Comparison of ENCODE assay signal across 30 cellular contexts in the genomic region with DNA sequence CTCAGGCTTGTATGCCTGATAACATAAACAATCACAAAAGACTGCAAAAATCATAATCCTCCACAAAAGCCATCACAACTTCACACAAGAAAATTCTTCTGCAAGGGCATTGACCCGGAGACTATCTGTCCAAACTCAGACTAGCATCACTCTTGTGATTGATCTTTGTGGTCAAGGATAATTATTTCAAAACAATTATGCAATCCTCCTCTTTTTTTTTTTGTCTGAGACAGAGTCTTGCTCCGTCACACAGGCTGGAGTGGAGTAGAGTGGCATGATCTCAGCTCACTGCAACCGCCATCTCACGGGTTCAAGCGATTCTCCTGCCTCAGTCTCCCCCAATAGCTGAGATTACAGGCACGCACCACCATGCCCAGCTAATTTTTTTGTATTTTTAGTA.
DNase-seq lines count a peak whose midpoint lies in the region; ATAC-seq and TF ChIP-seq lines count a peak whose summit lies in the region.
"Had no signal": no experiment of that assay in that cellular context is flagged by ENCODE, and none has a peak within 500 bp of the region (broad histone marks: within the 10 kb centered on the region; RNA-seq: fewer than 3 reads in every experiment).

No MANE protein-coding gene starts in this region.

- TF ChIP-seq CTCF in AG10803 (conservative IDR thresholded peaks at IDR 0.05; ENCODE audit: low read length) (no peak), GM20000 (IDR thresholded peaks at IDR 0.05; ENCODE audit: extremely low read depth, missing control alignments) (no peak)

- H3K4me3 ChIP-seq in AG10803 (ENCODE audit: low read length): no peak overlapping the region
- H3K4me3 ChIP-seq: A549, breast epithelium, left lung, PC-9, upper lobe of right lung had no signal

- no peak for ATAC-seq in GM21528 (IDR thresholded peaks at IDR 0.05; ENCODE audit: low FRiP score, unreplicated experiment)
- ATAC-seq in GM18861 (IDR thresholded peaks at IDR 0.05; ENCODE audit: unreplicated experiment): no peak
- ATAC-seq: A549; left lung; right cardiac atrium; SK-N-SH treated with all-trans-retinoic acid at 6 μM for 48 hours; stimulated activated naive CD8-positive, alpha-beta T cell treated with anti-CD3 and anti-CD28 coated beads, Interleukin-15, Interleukin-2, amounts not matched to agents 100 U/mL and 50 U/mL, for 24 hours; upper lobe of right lung had no signal

- DNase-seq in AG10803 (ENCODE audit: low read depth): peak; percentile 11
- peak; percentile 68 for DNase-seq in MV-4-11 (lab: John Stamatoyannopoulos, UW)
- peak; percentile 82 for DNase-seq in amniotic epithelial cell (ENCODE audit: low read depth)
- peak; percentile 60 for DNase-seq in kidney glomerular epithelial cell (lab: John Stamatoyannopoulos, UW)
- no peak for DNase-seq in activated naive CD4-positive, alpha-beta T cell treated with anti-CD3 and anti-CD28 coated beads, Interleukin-2, amount 50 U/mL, for 16 hours
- DNase-seq in GM20000 (ENCODE audit: low spot score): no peak
- DNase-seq: activated CD4-positive, alpha-beta memory T cell treated with anti-CD3 and anti-CD28 coated beads for 36 hours; activated CD4-positive, alpha-beta T cell treated with anti-CD3 and anti-CD28 coated beads for 1 hour; activated CD8-positive, alpha-beta memory T cell treated with anti-CD3 and anti-CD28 coated beads, Interleukin-2, amount 50 U/mL, for 48 hours; activated naive CD4-positive, alpha-beta T cell treated with Interleukin-2 at 50 U/mL for 16 hours; amygdala; CD4-positive, alpha-beta memory T cell; H7; Kasumi-1; left lung; mesendoderm; NCI-H1048; NCI-H1694; NCI-H510A; PC-9; right cardiac atrium; stimulated activated CD4-positive, alpha-beta T cell treated with anti-CD3 and anti-CD28 coated beads, Interleukin-1b, Interleukin-23, amount 100 ng/mL, for 48 hours; stimulated activated naive CD8-positive, alpha-beta T cell treated with anti-CD3 and anti-CD28 coated beads, Interleukin-15, Interleukin-2, amounts not matched to agents 100 U/mL and 50 U/mL, for 24 hours; T-helper 2 cell; upper lobe of right lung had no signal

Comparison
In these comparisons a context has a peak if more than half of its experiments do, and no peak if none do; other contexts are left out.
1. DNase-seq: peak in AG10803 (single experiment), MV-4-11 (single experiment), amniotic epithelial cell (single experiment) and kidney glomerular epithelial cell (single experiment); none in activated naive CD4-positive, alpha-beta T cell treated with anti-CD3 and anti-CD28 coated beads, Interleukin-2, amount 50 U/mL, for 16 hours (single experiment) and GM20000 (single experiment).